ENCODE assay signal across 21 cellular contexts in genomic region chr1:98333406-98333805, GRCh38.
"Had no signal": no experiment of that assay in that cellular context is flagged by ENCODE, and none has a peak within 500 bp of the region (broad histone marks: within the 10 kb centered on the region; RNA-seq: fewer than 3 reads in every experiment).

No MANE protein-coding gene starts in this region.

- H3K4me1 Mint-ChIP-seq: activated naive CD4-positive, alpha-beta T cell treated with anti-CD3 and anti-CD28 coated beads, Interleukin-2, amount 50 U/mL, for 24 hours; stimulated activated naive CD8-positive, alpha-beta T cell treated with anti-CD3 and anti-CD28 coated beads, Interleukin-15, amount 100 ng/mL, for 72 hours had no signal

- H3K36me3 Mint-ChIP-seq: activated naive CD4-positive, alpha-beta T cell treated with anti-CD3 and anti-CD28 coated beads, Interleukin-2, amount 50 U/mL, for 24 hours; brain; natural killer cell treated with Interleukin-12 subunit alpha and Interleukin-12 subunit beta and Interleukin-15 and Interleukin-18, amount 100 ng/mL, for 72 hours; stimulated activated effector memory CD8-positive, alpha-beta T cell treated with anti-CD3 and anti-CD28 coated beads, Interleukin-12 subunit alpha, Interleukin-12 subunit beta, amount 100 ng/mL, for 72 hours; WTC11 had no signal

- H3K27ac ChIP-seq: hepatocyte, parathyroid adenoma, right lobe of liver, skin epidermis, tibial nerve had no signal

- H3K79me2 ChIP-seq: hepatocyte, parathyroid adenoma had no signal

- H3K9me3 ChIP-seq: right lobe of liver, tibial nerve had no signal

- H3K4me3 ChIP-seq: hepatocyte, right lobe of liver, skin epidermis, tibial nerve had no signal

- H3K4me1 ChIP-seq: parathyroid adenoma, right lobe of liver had no signal

- H3K36me3 ChIP-seq: right lobe of liver, tibial nerve had no signal

- H3K4me2 ChIP-seq: hepatocyte had no signal

- H3K27me3 ChIP-seq: hepatocyte, right lobe of liver, tibial nerve had no signal

- H3K27me3 Mint-ChIP-seq: stimulated activated naive CD8-positive, alpha-beta T cell treated with anti-CD3 and anti-CD28 coated beads, Interleukin-15, amount 100 ng/mL, for 72 hours had no signal

- DNase-seq: activated gamma-delta T cell treated with Interleukin-2 at 50 U/mL for 16 hours; activated T-cell treated with anti-CD3 and anti-CD28 coated beads, Interleukin-2, amount 50 U/mL, for 1 hour; aorta; caudate nucleus; effector memory CD4-positive, alpha-beta T cell; foreskin melanocyte; immature natural killer cell; left ventricle myocardium superior; right lobe of liver; stimulated activated CD4-positive, alpha-beta T cell treated with anti-CD3 and anti-CD28 coated beads, Interleukin-2, amount 100 ng/mL, for 24 hours; stimulated activated naive CD8-positive, alpha-beta T cell treated with anti-CD3 and anti-CD28 coated beads, Interleukin-15, amount 100 ng/mL, for 72 hours; T-helper 9 cell had no signal

- H3K27ac Mint-ChIP-seq: activated naive CD4-positive, alpha-beta T cell treated with anti-CD3 and anti-CD28 coated beads, Interleukin-2, amount 50 U/mL, for 24 hours; brain; stimulated activated effector memory CD8-positive, alpha-beta T cell treated with anti-CD3 and anti-CD28 coated beads, Interleukin-12 subunit alpha, Interleukin-12 subunit beta, amount 100 ng/mL, for 72 hours; stimulated activated naive CD8-positive, alpha-beta T cell treated with anti-CD3 and anti-CD28 coated beads, Interleukin-15, amount 100 ng/mL, for 72 hours; WTC11 had no signal

- H3K9ac ChIP-seq: parathyroid adenoma had no signal

- H3K4me3 Mint-ChIP-seq: activated naive CD4-positive, alpha-beta T cell treated with anti-CD3 and anti-CD28 coated beads, Interleukin-2, amount 50 U/mL, for 24 hours; brain; immature natural killer cell; natural killer cell treated with Interleukin-12 subunit alpha and Interleukin-12 subunit beta and Interleukin-15 and Interleukin-18, amount 100 ng/mL, for 72 hours; stimulated activated effector memory CD8-positive, alpha-beta T cell treated with anti-CD3 and anti-CD28 coated beads, Interleukin-12 subunit alpha, Interleukin-12 subunit beta, amount 100 ng/mL, for 72 hours; stimulated activated naive CD8-positive, alpha-beta T cell treated with anti-CD3 and anti-CD28 coated beads, Interleukin-15, amount 100 ng/mL, for 72 hours; WTC11 had no signal

- H2AFZ ChIP-seq: hepatocyte, parathyroid adenoma had no signal

- H3K9me3 Mint-ChIP-seq: stimulated activated effector memory CD8-positive, alpha-beta T cell treated with anti-CD3 and anti-CD28 coated beads, Interleukin-12 subunit alpha, Interleukin-12 subunit beta, amount 100 ng/mL, for 72 hours; WTC11 had no signal
